ENCODE assay signal across 30 cellular contexts in the genomic region with DNA sequence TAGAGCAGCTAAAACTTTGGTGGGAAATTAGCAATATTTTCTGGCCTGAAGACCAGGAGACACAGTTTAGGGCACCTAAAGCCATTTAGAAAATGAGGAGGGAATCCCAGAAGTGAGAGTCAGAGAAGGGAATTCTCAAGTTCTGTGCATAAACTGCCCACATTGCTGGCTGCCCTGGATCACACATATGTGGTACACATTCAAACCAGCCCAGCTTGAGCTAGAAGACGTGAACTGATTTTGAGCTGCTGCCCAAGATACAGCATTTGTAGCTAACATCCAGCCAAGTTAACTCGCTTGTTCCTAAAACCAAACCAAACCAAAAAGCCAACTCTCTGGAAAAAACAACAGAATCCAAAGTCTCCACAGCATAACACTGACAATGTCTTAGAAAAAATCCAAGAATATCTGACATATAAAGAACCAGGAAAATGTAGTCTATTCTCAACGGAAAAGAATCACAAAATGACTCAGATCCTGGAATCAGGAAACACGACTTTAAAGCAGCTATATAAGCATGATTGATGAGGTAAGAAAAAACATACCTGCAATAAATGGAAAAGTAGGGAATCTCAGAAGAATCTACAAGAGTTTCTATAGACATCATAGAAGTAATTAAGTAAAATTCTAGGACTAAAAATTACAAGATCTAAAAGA. TPM values are rescaled to one million over a fixed set of nuclear protein-coding genes. Genes with fewer than 3 reads are reported as not detected.
DNase-seq lines count a peak whose midpoint lies in the region; ATAC-seq, FAIRE-seq and TF ChIP-seq lines count a peak whose summit lies in the region.
"Had no signal": no experiment of that assay in that cellular context is flagged by ENCODE, and none has a peak within 500 bp of the region (broad histone marks: within the 10 kb centered on the region; RNA-seq: fewer than 3 reads in every experiment).

No MANE protein-coding gene starts in this region.

- WGBS in mammary epithelial cell (ENCODE audit: low coverage, missing lambda C conversion rate), result 49% methylated on average over 4 of the region's 4 CpGs
- WGBS in K562 (ENCODE audit: insufficient coverage, low coverage, missing lambda C conversion rate), result 10% methylated on average over 4 of the region's 4 CpGs

- H3K9me3 ChIP-seq in mammary epithelial cell (replicated peaks; ENCODE audit: insufficient read depth, low read length) (no peaks in the 10 kb centered on the region), K562 (replicated peaks; ENCODE audit: control insufficient read depth, insufficient read depth, low read depth, low read length) (no peaks in the 10 kb centered on the region), osteoblast (ENCODE audit: low read depth, low read length) (no peaks in the 10 kb centered on the region), kidney (ENCODE audit: control insufficient read depth in 1 of 2, low read length in 2 of 2) (no peaks in the 10 kb centered on the region)
- H3K9me3 ChIP-seq: psoas muscle, sigmoid colon, thyroid gland had no signal

- H3K36me3 ChIP-seq in mammary epithelial cell (ENCODE audit: insufficient read depth, low read length), result no peaks in the 10 kb centered on the region
- no peaks in the 10 kb centered on the region for H3K36me3 ChIP-seq in K562 (ENCODE audit: control insufficient read depth, insufficient read depth, low read length)
- no peaks in the 10 kb centered on the region for H3K36me3 ChIP-seq in osteoblast (ENCODE audit: insufficient read depth, low read length)
- H3K36me3 ChIP-seq in kidney (ENCODE audit: control insufficient read depth in 1 of 2, insufficient read depth in 2 of 2, low read length in 2 of 2), result no peaks in the 10 kb centered on the region
- H3K36me3 ChIP-seq: sigmoid colon, thyroid gland had no signal

- POLR2A ChIA-PET in MCF 10A (lab: Yijun Ruan, JAX) (interaction anchor here (0.9 to 2.0 kb wide), 3 partner anchors 9 to 18 kb away, joined by 3 to 5 read pairs (median 4); partner anchors contain the start of gene QSOX1), K562 (lab: Yijun Ruan, JAX) (interaction anchor here (0.7 to 1.2 kb wide), 3 partner anchors 8 to 365 kb away, joined by 4 to 6 read pairs (median 5); no protein-coding TSS in a partner anchor)

- TF ChIP-seq EP300 in K562 (IDR thresholded peaks at IDR 0.05; ENCODE audit: low read length), result no peak

- intact Hi-C loops in mammary epithelial cell (cut with micrococcal nuclease), result no loop called here
- intact Hi-C loops in MCF 10A (cut with micrococcal nuclease), result no loop called here
- intact Hi-C loops in K562 (cut with micrococcal nuclease), result no loop called here
- intact Hi-C loops in kidney (cut with DNase I), result no loop called here

- no peak for TF ChIP-seq CTCF in mammary epithelial cell (conservative IDR thresholded peaks at IDR 0.05 in 1 of 2, IDR thresholded peaks at IDR 0.05 in 1 of 2; ENCODE audit: extremely low read depth in 1 of 2, insufficient read depth in 1 of 2, low read depth in 1 of 2, low read length in 2 of 2)
- no peak for TF ChIP-seq CTCF in MCF 10A (IDR thresholded peaks at IDR 0.05; ENCODE audit: unreplicated experiment)
- TF ChIP-seq CTCF in K562 (IDR thresholded peaks at IDR 0.05 in 2 of 3, conservative IDR thresholded peaks at IDR 0.05 in 1 of 3; ENCODE audit: insufficient read depth in 2 of 3, low read depth in 1 of 3, low read length in 3 of 3), result no peak
- TF ChIP-seq CTCF in osteoblast (IDR thresholded peaks at IDR 0.05; ENCODE audit: extremely low read depth, low read depth, low read length), result no peak
- no peak for TF ChIP-seq CTCF in kidney (IDR thresholded peaks at IDR 0.05; ENCODE audit: borderline replicate concordance, extremely low read depth, insufficient read depth)

- no peak for ATAC-seq in K562
- ATAC-seq in activated T-helper 17 cell treated with anti-CD3 and anti-CD28 coated beads, Interleukin-2, amount 50 U/mL, for 72 hours (replicated peaks), result no peak
- ATAC-seq: activated CD4-positive, CD25-positive, alpha-beta regulatory T cell treated with anti-CD3 and anti-CD28 coated beads, Interleukin-2, amount 50 U/mL, for 24 hours; activated CD8-positive, alpha-beta memory T cell treated with anti-CD3 and anti-CD28 coated beads, Interleukin-2, amount 10 ng/mL, durations not matched to agents 7 days and 5 days; HepG2; naive thymus-derived CD8-positive, alpha-beta T cell; psoas muscle; T-helper 17 cell had no signal

- H3K4me2 ChIP-seq in mammary epithelial cell (ENCODE audit: insufficient read depth, low read depth, low read length), result no peak overlapping the region
- H3K4me2 ChIP-seq in K562 (ENCODE audit: insufficient read depth, low read length), result no peak overlapping the region
- no peak overlapping the region for H3K4me2 ChIP-seq in osteoblast (ENCODE audit: insufficient read depth, low read length)

- TF ChIP-seq POLR2A in K562 (conservative IDR thresholded peaks at IDR 0.05), result no peak

- H2AFZ ChIP-seq in mammary epithelial cell (ENCODE audit: low read depth, low read length), result peak overlapping the region; percentile 74
- H2AFZ ChIP-seq in K562 (ENCODE audit: low read depth, low read length), result 0 out of 2 replicates have a peak overlapping the region, but pooled peaks have one; percentile 27
- H2AFZ ChIP-seq in osteoblast (ENCODE audit: low read length), result peak overlapping the region; percentile 17

- H3K36me3 Mint-ChIP-seq in MCF 10A (ENCODE audit: insufficient read depth, unreplicated experiment), result no peaks in the 10 kb centered on the region
- H3K36me3 Mint-ChIP-seq in activated T-helper 17 cell treated with anti-CD3 and anti-CD28 coated beads, Interleukin-2, amount 50 U/mL, for 72 hours (ENCODE audit: low read depth), result no peaks in the 10 kb centered on the region
- H3K36me3 Mint-ChIP-seq: activated CD8-positive, alpha-beta memory T cell treated with anti-CD3 and anti-CD28 coated beads, Interleukin-2, amount 10 ng/mL, durations not matched to agents 7 days and 5 days had no signal

- BruUV-seq in mammary epithelial cell (replicated peaks; lab: Mats Ljungman, UMichigan), result no TSS peak
- no TSS peak for BruUV-seq in MCF 10A (replicated peaks; lab: Mats Ljungman, UMichigan)
- BruUV-seq in K562 (replicated peaks; lab: Mats Ljungman, UMichigan), result no TSS peak

- no peak for DNase-seq in mammary epithelial cell
- no peak for DNase-seq in MCF 10A (ENCODE audit: unreplicated experiment)
- no peak for DNase-seq in K562 (ENCODE audit: extremely low read depth in 1 of 4, low spot score in 3 of 4)
- peak; percentile 24 for DNase-seq in fibroblast of peridontal ligament (ENCODE audit: extremely low read depth)
- DNase-seq in osteoblast (ENCODE audit: insufficient read length, low spot score, missing footprints), result no peak
- no peak for DNase-seq in kidney
- no peak for DNase-seq in hypothalamus (lab: John Stamatoyannopoulos, UW)
- DNase-seq: activated CD4-positive, alpha-beta T cell treated with anti-CD3 and anti-CD28 coated beads, Interleukin-2, amount 50 U/mL, for 4 hours; activated CD8-positive, alpha-beta memory T cell treated with anti-CD3 and anti-CD28 coated beads, Interleukin-2, amount 10 ng/mL, durations not matched to agents 7 days and 5 days; activated naive CD4-positive, alpha-beta T cell; activated T-cell treated with anti-CD3 and anti-CD28 coated beads, Interleukin-2, amount 50 U/mL, for 48 hours; CD4-positive, alpha-beta T cell; glutamatergic neuron; naive thymus-derived CD8-positive, alpha-beta T cell; NCI-H1092; NCI-H187; occipital lobe; psoas muscle; sigmoid colon; stimulated activated CD4-positive, alpha-beta T cell treated with anti-CD3 and anti-CD28 coated beads, Interleukin-12 subunit alpha, Interleukin-12 subunit beta, amount 100 ng/mL, for 4 hours; stimulated activated CD4-positive, alpha-beta T cell treated with anti-CD3 and anti-CD28 coated beads, Interleukin-2, amount 100 ng/mL, for 48 hours; T-helper 17 cell; thyroid gland had no signal

- dilution Hi-C loops in mammary epithelial cell (cut with HindIII; ENCODE audit: low sequenced_read_pairs), result no loop called here

- TF ChIP-seq RAD21 in K562 (CRISPR knock-in tag; conservative IDR thresholded peaks at IDR 0.05 in 1 of 2, IDR thresholded peaks at IDR 0.05 in 1 of 2), result no peak

- H3K4me1 ChIP-seq in mammary epithelial cell (ENCODE audit: insufficient read depth, low read length) (no peaks in the 10 kb centered on the region), K562 (replicated peaks in 1 of 2; ENCODE audit: control insufficient read depth in 2 of 2, insufficient read depth in 2 of 2, low read length in 2 of 2) (peaks cover 5 to 8% of the 10 kb centered on the region in 2 experiments; a peak in 3 of 5 replicates), osteoblast (ENCODE audit: insufficient read depth, low read length) (peaks cover 16% of the 10 kb centered on the region), kidney (ENCODE audit: control insufficient read depth in 1 of 2, insufficient read depth in 1 of 2, low read depth in 1 of 2, low read length in 2 of 2) (no peaks in the 10 kb centered on the region)
- H3K4me1 ChIP-seq: psoas muscle, sigmoid colon, thyroid gland had no signal

- no peak overlapping the region for H3K27ac Mint-ChIP-seq in MCF 10A (ENCODE audit: low read depth, unreplicated experiment)
- no peak overlapping the region for H3K27ac Mint-ChIP-seq in activated T-helper 17 cell treated with anti-CD3 and anti-CD28 coated beads, Interleukin-2, amount 50 U/mL, for 72 hours
- H3K27ac Mint-ChIP-seq: activated CD8-positive, alpha-beta memory T cell treated with anti-CD3 and anti-CD28 coated beads, Interleukin-2, amount 10 ng/mL, durations not matched to agents 7 days and 5 days; CD4-positive, alpha-beta T cell; naive thymus-derived CD8-positive, alpha-beta T cell; T-helper 17 cell had no signal

- no peaks in the 10 kb centered on the region for H3K9me1 ChIP-seq in K562 (ENCODE audit: control insufficient read depth, insufficient read depth, low read length)

- in situ Hi-C loops in mammary epithelial cell (cut with MboI; ENCODE audit: low sequenced_read_pairs in 2 of 2), result no loop called here
- in situ Hi-C loops in K562 (cut with MboI), result no loop called here

- H3K27ac ChIP-seq in mammary epithelial cell (ENCODE audit: insufficient read depth, low read depth, low read length) (no peak overlapping the region), K562 (ENCODE audit: extremely low read depth, low read depth, low read length) (no peak overlapping the region), osteoblast (ENCODE audit: low read depth, low read length) (peak overlapping the region; percentile 48), kidney (ENCODE audit: low read depth in 2 of 2, low read length in 2 of 2) (no peak overlapping the region)
- H3K27ac ChIP-seq: psoas muscle, sigmoid colon, thyroid gland had no signal

- FAIRE-seq in K562 (lab: Jason Lieb, UNC), result no peak
- FAIRE-seq in kidney (lab: Jason Lieb, UNC), result no peak
- FAIRE-seq: A204.1, H54, HepG2, islet of Langerhans had no signal

- no peaks in the 10 kb centered on the region for H3K27me3 ChIP-seq in mammary epithelial cell (ENCODE audit: insufficient read depth, low read length)
- H3K27me3 ChIP-seq in K562 (ENCODE audit: control insufficient read depth in 2 of 2, insufficient read depth in 2 of 2, low read length in 2 of 2), result no peaks in the 10 kb centered on the region
- no peaks in the 10 kb centered on the region for H3K27me3 ChIP-seq in osteoblast (ENCODE audit: insufficient read depth, low read length)
- H3K27me3 ChIP-seq: sigmoid colon, thyroid gland had no signal

- H3K4me3 ChIP-seq in mammary epithelial cell (replicated peaks in 1 of 3; ENCODE audit: insufficient read depth in 1 of 3, low read depth in 2 of 3, low read length in 3 of 3) (no peak overlapping the region), K562 (no peak overlapping the region), osteoblast (ENCODE audit: insufficient read depth, low read length) (no peak overlapping the region), kidney (ENCODE audit: low read length in 2 of 2) (no peak overlapping the region)
- H3K4me3 ChIP-seq: psoas muscle, sigmoid colon, thyroid gland had no signal

- H4K20me1 ChIP-seq in mammary epithelial cell (ENCODE audit: insufficient read depth, low read length) (no peaks in the 10 kb centered on the region), K562 (replicated peaks; ENCODE audit: control insufficient read depth, insufficient read depth, low read length) (no peaks in the 10 kb centered on the region), osteoblast (ENCODE audit: insufficient read depth, low read length) (no peaks in the 10 kb centered on the region)

- peaks cover 8% of the 10 kb centered on the region for H3K9me3 Mint-ChIP-seq in MCF 10A (ENCODE audit: unreplicated experiment)
- H3K9me3 Mint-ChIP-seq in activated T-helper 17 cell treated with anti-CD3 and anti-CD28 coated beads, Interleukin-2, amount 50 U/mL, for 72 hours, result no peaks in the 10 kb centered on the region
- H3K9me3 Mint-ChIP-seq: CD4-positive, alpha-beta T cell; central memory CD8-positive, alpha-beta T cell had no signal

- CTCF ChIA-PET in mammary epithelial cell (lab: Charles Lee; ENCODE audit: low non-redundant PET), result interaction anchor here (0.5 kb wide), 1 partner anchor 230 kb away, joined by 3 read pairs; no protein-coding TSS in a partner anchor
- CTCF ChIA-PET in MCF 10A (lab: Yijun Ruan, JAX), result interaction anchor here (0.6 to 1.5 kb wide), 5 partner anchors 18 to 301 kb away, joined by 3 to 6 read pairs (median 3); partner anchors contain the start of gene QSOX1
- CTCF ChIA-PET in K562 (lab: Yijun Ruan, JAX; ENCODE audit: low intra/inter-chr PET ratio), result no interaction called here

- no peaks in the 10 kb centered on the region for H3K79me2 ChIP-seq in mammary epithelial cell (ENCODE audit: insufficient read depth, low read length)
- H3K79me2 ChIP-seq in K562 (ENCODE audit: control insufficient read depth, insufficient read depth, low read length), result no peaks in the 10 kb centered on the region
- no peaks in the 10 kb centered on the region for H3K79me2 ChIP-seq in osteoblast (ENCODE audit: insufficient read depth, low read length)

- no peaks in the 10 kb centered on the region for H3K27me3 Mint-ChIP-seq in MCF 10A (ENCODE audit: insufficient read depth, unreplicated experiment)
- H3K27me3 Mint-ChIP-seq in activated T-helper 17 cell treated with anti-CD3 and anti-CD28 coated beads, Interleukin-2, amount 50 U/mL, for 72 hours, result peaks cover 16% of the 10 kb centered on the region

- no peak overlapping the region for H3K4me3 Mint-ChIP-seq in MCF 10A (ENCODE audit: unreplicated experiment)
- no peak overlapping the region for H3K4me3 Mint-ChIP-seq in activated T-helper 17 cell treated with anti-CD3 and anti-CD28 coated beads, Interleukin-2, amount 50 U/mL, for 72 hours
- H3K4me3 Mint-ChIP-seq: activated CD8-positive, alpha-beta memory T cell treated with anti-CD3 and anti-CD28 coated beads, Interleukin-2, amount 10 ng/mL, durations not matched to agents 7 days and 5 days; CD4-positive, alpha-beta T cell; central memory CD8-positive, alpha-beta T cell; naive thymus-derived CD8-positive, alpha-beta T cell; T-helper 17 cell had no signal

- H3K4me1 Mint-ChIP-seq in MCF 10A (ENCODE audit: insufficient read depth, unreplicated experiment), result peaks cover 21% of the 10 kb centered on the region
- peaks cover 5% of the 10 kb centered on the region for H3K4me1 Mint-ChIP-seq in activated T-helper 17 cell treated with anti-CD3 and anti-CD28 coated beads, Interleukin-2, amount 50 U/mL, for 72 hours
- H3K4me1 Mint-ChIP-seq: central memory CD8-positive, alpha-beta T cell; naive thymus-derived CD8-positive, alpha-beta T cell; T-helper 17 cell had no signal

- H3K9ac ChIP-seq in mammary epithelial cell (ENCODE audit: insufficient read depth, low read length) (no peak overlapping the region), K562 (ENCODE audit: insufficient read depth in 1 of 2, low read depth in 2 of 2, low read length in 2 of 2) (no peak overlapping the region), kidney (ENCODE audit: low read length in 2 of 2) (no peak overlapping the region)

RNA-seq across cellular contexts. Expression of gene QSOX1, which starts 18.2 kb away (rescaled TPM):
- total RNA-seq in mammary epithelial cell (100 to 1,000 TPM in 1 of 2 donors, 10 to 100 TPM in 1; 92.4 to 120 TPM), MCF 10A (2022) (309 and 464 TPM in 2 replicates), K562 (2014; rRNA removed) (21.4 and 33.2 TPM in 2 replicates), K562 (2014; rRNA removed; fragmentation: Illumina TruSeq; extraction: Trizol) (10.2 and 11.4 TPM in 2 replicates), K562 (2015; rRNA removed; fragmentation: Illumina TruSeq; extraction: Trizol) (11.0 and 11.7 TPM in 2 replicates), K562 (2021) (47.8 and 53.1 TPM in 2 replicates), osteoblast (270 and 373 TPM in 2 replicates), kidney (111 TPM)
- polyA plus RNA-seq in mammary epithelial cell (60.4 TPM), K562 (2011; rRNA removed) (15.0 and 36.5 TPM in 2 replicates), K562 (2014; fragmentation: Illumina TruSeq; extraction: Trizol) (23.9 and 28.3 TPM in 2 replicates), K562 (2014; fragmentation: Nextera tagmentation; extraction: Ambion mirVana) (1 to 10 TPM; 4.0 to 4.6 TPM), K562 (2014; rRNA removed) (21.5 and 24.8 TPM in 2 replicates), kidney (ENCODE audit: insufficient read depth, low read depth, low replicate concordance) (94.5 TPM)
- 61.8 TPM for polyA minus RNA-seq in mammary epithelial cell
- total RNA-seq in K562 (2011; cell fraction: chromatin; rRNA removed; ENCODE audit: low replicate concordance), result 19.7 and 43.6 TPM in 2 replicates
- 60.0 and 64.2 TPM in 2 replicates for total RNA-seq in K562 (2011; cell fraction: nucleolus; rRNA removed)
- total RNA-seq in K562 (2011; cell fraction: nucleoplasm; rRNA removed), result 56.8 and 59.6 TPM in 2 replicates
- 25.2 and 25.3 TPM in 2 replicates for polyA plus RNA-seq in K562 (2011; cell fraction: cytosol; rRNA removed)
- polyA plus RNA-seq in K562 (2011; cell fraction: nucleus; rRNA removed), result 33.0 and 35.8 TPM in 2 replicates
- 38.9 and 76.2 TPM in 2 replicates for polyA plus RNA-seq in K562 (2012)
- 8.6 and 10.8 TPM in 2 replicates for polyA minus RNA-seq in K562 (2011; rRNA and poly(A)+ RNA removed)
- 10.2 and 18.2 TPM in 2 replicates for polyA minus RNA-seq in K562 (2011; cell fraction: cytosol; rRNA and poly(A)+ RNA removed)
- 7.5 and 7.6 TPM in 2 replicates for polyA minus RNA-seq in K562 (2011; cell fraction: nucleus; rRNA and poly(A)+ RNA removed)
- total RNA-seq in activated T-helper 17 cell treated with anti-CD3 and anti-CD28 coated beads, Interleukin-2, amount 50 U/mL, for 72 hours, result 10 to 100 TPM; 41.6 to 46.8 TPM

Comparison
In these comparisons a context has a peak if more than half of its experiments do, and no peak if none do; other contexts are left out.
1. H2AFZ ChIP-seq: peak in every context shown above with its lines; median percentile 74 in mammary epithelial cell; 27 in K562; 17 in osteoblast.